ENCODE assay signal across 25 cellular contexts in the genomic region with DNA sequence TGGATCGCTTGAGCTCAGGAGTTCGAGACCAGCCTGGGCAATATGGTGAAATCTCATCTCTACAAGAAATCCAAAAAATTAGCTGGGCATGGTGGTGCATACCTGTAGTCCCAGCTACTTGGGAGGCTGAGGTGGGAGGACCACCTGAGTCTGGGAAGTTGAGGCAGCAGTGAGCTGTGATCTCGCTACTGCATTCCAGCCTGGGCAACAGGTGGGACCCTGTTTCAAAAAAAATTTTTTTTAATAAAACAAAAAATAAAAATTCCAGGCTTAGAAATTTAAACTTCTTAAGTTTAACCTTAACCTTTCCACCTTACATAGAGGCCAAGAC. TPM values are rescaled to one million over a fixed set of nuclear protein-coding genes. Genes with fewer than 3 reads are reported as not detected.
A peak's percentile ranks its signal among the peaks of the same experiment; 100 is the strongest.
DNase-seq lines count a peak whose midpoint lies in the region; ATAC-seq and TF ChIP-seq lines count a peak whose summit lies in the region.
"Had no signal": no experiment of that assay in that cellular context is flagged by ENCODE, and none has a peak within 500 bp of the region (broad histone marks: within the 10 kb centered on the region; RNA-seq: fewer than 3 reads in every experiment).

No MANE protein-coding gene starts in this region.

- H3K27me3 ChIP-seq in PC-3 (ENCODE audit: low read length) (no peaks in the 10 kb centered on the region), mammary epithelial cell (ENCODE audit: insufficient read depth, low read length) (no peaks in the 10 kb centered on the region), muscle layer of colon (ENCODE audit: control insufficient read depth in 1 of 2, insufficient read depth in 2 of 2, low read length in 2 of 2) (no peaks in the 10 kb centered on the region), transverse colon (no peaks in the 10 kb centered on the region)
- H3K27me3 ChIP-seq: left lung, neutrophil had no signal

- DNase-seq in PC-3 (no peak), mammary epithelial cell (no peak), transverse colon (no peak), NCI-H524 (lab: John Stamatoyannopoulos, UW) (no peak), GM13977 (ENCODE audit: low spot score) (no peak)
- no peak for DNase-seq in stimulated activated naive B cell treated with anti-CD40 and anti-IgM and Interleukin-4, amounts not matched to agents 10 μg/mL and 1 μg/mL and 100 μg/mL, for 72 hours
- DNase-seq: activated gamma-delta T cell; AML-193; CD8-positive, alpha-beta memory T cell; effector CD8-positive, alpha-beta T cell; GOT3; head of caudate nucleus; KG1; left lung; mucosa of descending colon; NCI-H187 treated with DMSO at 0.1 percent for 48 hours; NCI-H82; SIG-M5; stimulated activated CD4-positive, alpha-beta T cell treated with anti-CD3 and anti-CD28 coated beads, Interleukin-12 subunit alpha, Interleukin-12 subunit beta, amount 100 ng/mL, for 4 hours; stimulated activated CD8-positive, alpha-beta memory T cell treated with anti-CD3 and anti-CD28 coated beads, Interleukin-4, amount 100 ng/mL, for 48 hours; T-helper 2 cell had no signal

- BruUV-seq in PC-3 (replicated peaks; lab: Mats Ljungman, UMichigan) (no TSS peak), mammary epithelial cell (replicated peaks; lab: Mats Ljungman, UMichigan) (no TSS peak)

- H3K4me2 ChIP-seq in PC-3 (ENCODE audit: low read length) (peak overlapping the region; percentile 13; the same call in 1 of the 2 replicates), mammary epithelial cell (ENCODE audit: insufficient read depth, low read depth, low read length) (peak overlapping the region; percentile 51)

- H2AFZ ChIP-seq in PC-3 (ENCODE audit: low read length) (no peak overlapping the region), mammary epithelial cell (ENCODE audit: low read depth, low read length) (no peak overlapping the region)

- TF ChIP-seq CTCF in PC-3 (conservative IDR thresholded peaks at IDR 0.05; ENCODE audit: low read depth, low read length) (no peak), mammary epithelial cell (conservative IDR thresholded peaks at IDR 0.05 in 1 of 2, IDR thresholded peaks at IDR 0.05 in 1 of 2; ENCODE audit: extremely low read depth in 1 of 2, insufficient read depth in 1 of 2, low read depth in 1 of 2, low read length in 2 of 2) (no peak), transverse colon (IDR thresholded peaks at IDR 0.05) (no peak), GM13977 (IDR thresholded peaks at IDR 0.05; ENCODE audit: extremely low read depth, insufficient read depth, missing control alignments) (no peak)

- H3K4me1 Mint-ChIP-seq in stimulated activated naive B cell treated with anti-CD40 and anti-IgM and Interleukin-4, amounts not matched to agents 10 μg/mL and 1 μg/mL and 100 μg/mL, for 72 hours: no peaks in the 10 kb centered on the region
- H3K4me1 Mint-ChIP-seq: CD8-positive, alpha-beta memory T cell had no signal

- intact Hi-C loops in PC-3 (cut with micrococcal nuclease) (loop anchor here (2.0 to 5.0 kb wide), 2 partner anchors 15 to 73 kb away; no protein-coding TSS in a partner anchor), mammary epithelial cell (cut with micrococcal nuclease) (loop anchor here (1.0 kb wide), 1 partner anchor 20 kb away; no protein-coding TSS in a partner anchor), transverse colon (cut with DNase I; ENCODE audit: low total_unique reads) (no loop called here)

- peaks cover 20% of the 10 kb centered on the region for H3F3A ChIP-seq in PC-3 (ENCODE audit: low read length, unreplicated experiment)

- H3K27ac ChIP-seq in PC-3 (ENCODE audit: low read length) (peak overlapping the region; percentile 81), mammary epithelial cell (ENCODE audit: insufficient read depth, low read depth, low read length) (peak overlapping the region; percentile 71), muscle layer of colon (ENCODE audit: low read depth, low read length) (peak overlapping the region; percentile 21), transverse colon (peak overlapping the region; percentile 68 to 83 (median 77))
- H3K27ac ChIP-seq: neutrophil, VCaP had no signal

- H3K79me2 ChIP-seq in PC-3 (ENCODE audit: low read length): peaks cover 5% of the 10 kb centered on the region; the same call in 1 of the 2 replicates
- peaks cover 38% of the 10 kb centered on the region for H3K79me2 ChIP-seq in mammary epithelial cell (ENCODE audit: insufficient read depth, low read length)

- no peaks in the 10 kb centered on the region for H3K9me3 ChIP-seq in PC-3 (ENCODE audit: low read length)
- H3K9me3 ChIP-seq in mammary epithelial cell (replicated peaks; ENCODE audit: insufficient read depth, low read length): no peaks in the 10 kb centered on the region
- no peaks in the 10 kb centered on the region for H3K9me3 ChIP-seq in muscle layer of colon (ENCODE audit: low read length)
- H3K9me3 ChIP-seq in transverse colon: no peaks in the 10 kb centered on the region
- H3K9me3 ChIP-seq: left lung, mucosa of descending colon, neutrophil had no signal

- WGBS in mammary epithelial cell (ENCODE audit: low coverage, missing lambda C conversion rate): 79% methylated on average over 3 of the region's 3 CpGs
- 81 to 91% methylated on average over 3 of the region's 3 CpGs for WGBS in transverse colon (ENCODE audit: low coverage in 1 of 2), 2 donors

- POLR2A ChIA-PET in PC-3 (lab: Charles Lee; ENCODE audit: unreplicated experiment): interaction anchor here (0.7 kb wide), 1 partner anchor 22 kb away, joined by 3 read pairs; no protein-coding TSS in a partner anchor

- H3K4me3 ChIP-seq in PC-3 (ENCODE audit: low read length): no peak overlapping the region
- H3K4me3 ChIP-seq in mammary epithelial cell (replicated peaks in 1 of 3; ENCODE audit: insufficient read depth in 1 of 3, low read depth in 2 of 3, low read length in 3 of 3): no peak overlapping the region
- H3K4me3 ChIP-seq in muscle layer of colon (ENCODE audit: low read depth in 1 of 2, low read length in 2 of 2): no peak overlapping the region
- no peak overlapping the region for H3K4me3 ChIP-seq in transverse colon
- H3K4me3 ChIP-seq: left lung, mucosa of descending colon had no signal

- no peak overlapping the region for H3K4me3 Mint-ChIP-seq in stimulated activated naive B cell treated with anti-CD40 and anti-IgM and Interleukin-4, amounts not matched to agents 10 μg/mL and 1 μg/mL and 100 μg/mL, for 72 hours
- H3K4me3 Mint-ChIP-seq: CD8-positive, alpha-beta memory T cell had no signal

- no peaks in the 10 kb centered on the region for H3K9me2 ChIP-seq in PC-3 (replicated peaks; ENCODE audit: low read length)

- H4K20me1 ChIP-seq in PC-3 (ENCODE audit: low read length): no peaks in the 10 kb centered on the region
- H4K20me1 ChIP-seq in mammary epithelial cell (ENCODE audit: insufficient read depth, low read length): no peaks in the 10 kb centered on the region

- CTCF ChIA-PET in PC-3 (lab: Charles Lee) (interaction anchor here (0.9 kb wide), 1 partner anchor 73 kb away, joined by 3 read pairs; no protein-coding TSS in a partner anchor), mammary epithelial cell (lab: Charles Lee; ENCODE audit: low non-redundant PET) (no interaction called here)

- no peak for ATAC-seq in PC-3
- no peak for ATAC-seq in stimulated activated naive B cell treated with anti-CD40 and anti-IgM and Interleukin-4, amounts not matched to agents 10 μg/mL and 1 μg/mL and 100 μg/mL, for 72 hours (replicated peaks)

- peaks cover 2 to 5% of the 10 kb centered on the region in 2 donors for H3K27me3 Mint-ChIP-seq in stimulated activated naive B cell treated with anti-CD40 and anti-IgM and Interleukin-4, amounts not matched to agents 10 μg/mL and 1 μg/mL and 100 μg/mL, for 72 hours

- H3K9ac ChIP-seq in PC-3 (ENCODE audit: low read length) (peak overlapping the region; percentile 26), mammary epithelial cell (ENCODE audit: insufficient read depth, low read length) (no peak overlapping the region), muscle layer of colon (ENCODE audit: low read length) (no peak overlapping the region)

- in situ Hi-C loops in mammary epithelial cell (cut with MboI; ENCODE audit: low sequenced_read_pairs in 2 of 2) (no loop called here), transverse colon (cut with MboI; ENCODE audit: low pct_ligation_motif_present in 1 of 4, low pct_unique_long_range_greater_than_20kb in 1 of 4, low sequenced_read_pairs in 3 of 4) (no loop called here), GM13977 (cut with MboI; ENCODE audit: low pct_unique_long_range_greater_than_20kb, low sequenced_read_pairs, unreplicated experiment) (no loop called here)

- no peaks in the 10 kb centered on the region for H3K9me3 Mint-ChIP-seq in stimulated activated naive B cell treated with anti-CD40 and anti-IgM and Interleukin-4, amounts not matched to agents 10 μg/mL and 1 μg/mL and 100 μg/mL, for 72 hours
- H3K9me3 Mint-ChIP-seq: CD8-positive, alpha-beta memory T cell had no signal

- TF ChIP-seq POLR2A in transverse colon (IDR thresholded peaks at IDR 0.05): no peak

- H3K36me3 ChIP-seq in PC-3 (ENCODE audit: low read depth, low read length): 0 out of 2 replicates have a peak, but pooled peaks cover 8% of the 10 kb centered on the region
- H3K36me3 ChIP-seq in mammary epithelial cell (ENCODE audit: insufficient read depth, low read length): peaks cover 3% of the 10 kb centered on the region
- H3K36me3 ChIP-seq in muscle layer of colon (ENCODE audit: insufficient read depth, low read length): no peaks in the 10 kb centered on the region
- no peaks in the 10 kb centered on the region for H3K36me3 ChIP-seq in transverse colon
- H3K36me3 ChIP-seq: left lung, neutrophil had no signal

- no peaks in the 10 kb centered on the region for H3K36me3 Mint-ChIP-seq in stimulated activated naive B cell treated with anti-CD40 and anti-IgM and Interleukin-4, amounts not matched to agents 10 μg/mL and 1 μg/mL and 100 μg/mL, for 72 hours
- H3K36me3 Mint-ChIP-seq: CD8-positive, alpha-beta memory T cell had no signal

- dilution Hi-C loops in mammary epithelial cell (cut with HindIII; ENCODE audit: low sequenced_read_pairs): no loop called here

- H3K4me1 ChIP-seq in PC-3 (ENCODE audit: insufficient read depth, low read length) (peaks cover 49% of the 10 kb centered on the region), mammary epithelial cell (ENCODE audit: insufficient read depth, low read length) (peaks cover 30% of the 10 kb centered on the region), muscle layer of colon (ENCODE audit: insufficient read depth, low read length) (peaks cover 45% of the 10 kb centered on the region), transverse colon (peaks cover 0 to 15% (median 2%) of the 10 kb centered on the region in 4 donors)

- TF ChIP-seq EP300 in transverse colon (IDR thresholded peaks at IDR 0.05; ENCODE audit: low read depth): no peak

- H3K27ac Mint-ChIP-seq in stimulated activated naive B cell treated with anti-CD40 and anti-IgM and Interleukin-4, amounts not matched to agents 10 μg/mL and 1 μg/mL and 100 μg/mL, for 72 hours: no peak overlapping the region
- H3K27ac Mint-ChIP-seq: CD8-positive, alpha-beta memory T cell had no signal

RNA-seq across cellular contexts. Expression of gene CLMP, which starts 21.2 kb away (rescaled TPM):
- total RNA-seq in PC-3 (2014; rRNA removed): 30.4 and 33.0 TPM in 2 replicates
- total RNA-seq in mammary epithelial cell: 100 to 1,000 TPM; 110 to 175 TPM
- polyA plus RNA-seq in mammary epithelial cell: 95.5 TPM
- polyA minus RNA-seq in mammary epithelial cell: 121 TPM
- total RNA-seq in transverse colon: 10 to 100 TPM; 23.6 to 49.4 (median 38.0) TPM
- total RNA-seq: OCI-LY7 had no signal

Comparison
In these comparisons a context has a peak if more than half of its experiments do, and no peak if none do; other contexts are left out.
1. H3K27ac ChIP-seq: peak in every context shown above with its lines; median percentile 81 in PC-3; 77 in transverse colon; 71 in mammary epithelial cell; 21 in muscle layer of colon.